In the genomic region with DNA sequence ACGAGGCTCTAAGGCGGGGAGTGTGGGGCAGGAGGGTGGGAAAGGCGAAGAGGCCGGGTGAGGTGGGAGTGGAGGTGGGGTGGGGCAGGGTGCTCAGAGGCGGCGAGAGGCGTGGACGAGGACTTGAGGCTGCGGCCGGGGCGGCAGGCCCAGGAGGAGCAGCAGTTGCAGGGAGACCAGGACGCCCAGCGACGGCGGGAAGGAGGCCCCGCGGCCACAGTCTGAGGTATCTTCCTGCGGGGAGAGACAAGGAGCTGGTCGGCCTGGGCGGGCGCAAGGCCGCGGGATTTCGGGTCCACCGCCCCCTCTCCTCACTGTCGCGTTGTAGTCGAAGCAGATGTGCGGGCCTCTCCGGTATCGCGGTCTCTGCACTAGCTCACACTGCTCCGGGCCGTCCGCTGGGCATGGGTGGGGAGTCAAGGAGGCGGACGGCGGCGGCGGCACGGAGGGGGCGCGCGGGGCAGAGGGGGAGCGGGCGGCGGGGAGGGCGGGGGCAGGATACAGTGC, we compare ENCODE assay signal across 8 cellular contexts. TPM values are rescaled to one million over a fixed set of nuclear protein-coding genes. Genes with fewer than 3 reads are reported as not detected.
DNase-seq lines count a peak whose midpoint lies in the region; ATAC-seq, FAIRE-seq and TF ChIP-seq lines count a peak whose summit lies in the region.

No MANE protein-coding gene starts in this region.

- H3K9me3 Mint-ChIP-seq in activated CD8-positive, alpha-beta memory T cell treated with anti-CD3 and anti-CD28 coated beads, Interleukin-2, amount 10 ng/mL, durations not matched to agents 7 days and 5 days (ENCODE audit: low read depth): no peaks in the 10 kb centered on the region
- H3K9me3 Mint-ChIP-seq in type B pancreatic cell: no peaks in the 10 kb centered on the region

- H3K4me3 ChIP-seq in astrocyte of the spinal cord (ENCODE audit: low read depth, low read length) (peak overlapping the region; percentile 31), HepG2 (replicated peaks in 1 of 3; ENCODE audit: insufficient read depth in 1 of 3, low read depth in 2 of 3, low read length in 3 of 3) (no peak overlapping the region)

- H3K27ac ChIP-seq in HepG2 (ENCODE audit: extremely low read length, insufficient read depth, low read length): no peak overlapping the region

- in situ Hi-C loops in astrocyte of the spinal cord (cut with HindIII; ENCODE audit: low sequenced_read_pairs): no loop called here
- in situ Hi-C loops in HepG2 (cut with HindIII; ENCODE audit: extremely low pct_ligation_motif_present, low pct_unique_long_range_greater_than_20kb): no loop called here

- H3K4me1 ChIP-seq in HepG2 (ENCODE audit: insufficient read depth, low read length): peaks cover 6% of the 10 kb centered on the region

- CTCF ChIA-PET in activated CD8-positive, alpha-beta memory T cell treated with anti-CD3 and anti-CD28 coated beads, Interleukin-2, amount 10 ng/mL, durations not matched to agents 7 days and 5 days (lab: Charles Lee): interaction anchor here (0.9 to 1.3 kb wide), 4 partner anchors 18 to 178 kb away, joined by 3 to 4 read pairs (median 4); a partner anchor contains a TSS
- CTCF ChIA-PET in HepG2 (lab: Yijun Ruan, JAX; ENCODE audit: low intra/inter-chr PET ratio, low total read pairs): no interaction called here

- H3K36me3 ChIP-seq in HepG2 (replicated peaks in 1 of 2; ENCODE audit: control insufficient read depth in 1 of 2, insufficient read depth in 2 of 2, low read length in 2 of 2): no peaks in the 10 kb centered on the region

- H3K4me3 Mint-ChIP-seq in activated CD8-positive, alpha-beta memory T cell treated with anti-CD3 and anti-CD28 coated beads, Interleukin-2, amount 10 ng/mL, durations not matched to agents 7 days and 5 days: peak overlapping the region; percentile 75
- H3K4me3 Mint-ChIP-seq in type B pancreatic cell: peak overlapping the region; percentile 85

- TF ChIP-seq CTCF in astrocyte of the spinal cord (IDR thresholded peaks at IDR 0.05; ENCODE audit: low read depth, low read length) (no peak), HepG2 (CRISPR knock-in tag; IDR thresholded peaks at IDR 0.05) (no peak), type B pancreatic cell (conservative IDR thresholded peaks at IDR 0.05) (no peak)

- H3K9ac ChIP-seq in HepG2 (ENCODE audit: insufficient read depth, low read depth, low read length): no peak overlapping the region

- H4K20me1 ChIP-seq in HepG2 (ENCODE audit: insufficient read depth, low read length): no peaks in the 10 kb centered on the region

- peaks cover 15 to 57% of the 10 kb centered on the region in 2 experiments; a peak in 4 of 5 replicates for H3K27me3 ChIP-seq in HepG2 (ENCODE audit: control insufficient read depth in 1 of 2, insufficient read depth in 2 of 2, low read length in 2 of 2)

- TF ChIP-seq POLR2A in HepG2 (IDR thresholded peaks at IDR 0.05; ENCODE audit: insufficient read depth in 1 of 2, low read depth in 2 of 2, low read length in 2 of 2): no peak

- ATAC-seq in activated CD8-positive, alpha-beta memory T cell treated with anti-CD3 and anti-CD28 coated beads, Interleukin-2, amount 10 ng/mL, durations not matched to agents 7 days and 5 days: no peak
- no peak for ATAC-seq in HepG2

- H3K27ac Mint-ChIP-seq in activated CD8-positive, alpha-beta memory T cell treated with anti-CD3 and anti-CD28 coated beads, Interleukin-2, amount 10 ng/mL, durations not matched to agents 7 days and 5 days: no peak overlapping the region
- H3K27ac Mint-ChIP-seq in type B pancreatic cell: peak overlapping the region; percentile 50

- DNase-seq in activated CD8-positive, alpha-beta memory T cell treated with anti-CD3 and anti-CD28 coated beads, Interleukin-2, amount 10 ng/mL, durations not matched to agents 7 days and 5 days: no peak
- DNase-seq in activated CD8-positive, alpha-beta memory T cell treated with anti-CD3 and anti-CD28 coated beads, Interleukin-2, amount 50 U/mL, for 48 hours: no peak
- DNase-seq in astrocyte of the spinal cord (ENCODE audit: low read depth, low spot score): no peak
- no peak for DNase-seq in HepG2 (ENCODE audit: low spot score)
- no peak for DNase-seq in type B pancreatic cell (ENCODE audit: extremely low spot score, unreplicated experiment)
- DNase-seq in NCI-H1694 (lab: John Stamatoyannopoulos, UW): no peak
- no peak for DNase-seq in activated CD8-positive, alpha-beta memory T cell treated with anti-CD3 and anti-CD28 coated beads for 24 hours
- no peak for DNase-seq in AG08396 (ENCODE audit: low spot score)

- no peak for FAIRE-seq in HepG2 (lab: Jason Lieb, UNC)

- no peaks in the 10 kb centered on the region for H3K27me3 Mint-ChIP-seq in activated CD8-positive, alpha-beta memory T cell treated with anti-CD3 and anti-CD28 coated beads, Interleukin-2, amount 10 ng/mL, durations not matched to agents 7 days and 5 days
- H3K27me3 Mint-ChIP-seq in type B pancreatic cell: no peaks in the 10 kb centered on the region

- no TSS peak for BruUV-seq in HepG2 (replicated peaks; lab: Mats Ljungman, UMichigan)

- intact Hi-C loops in HepG2 (cut with micrococcal nuclease; ENCODE audit: unreplicated experiment): no loop called here

- H3K4me1 Mint-ChIP-seq in activated CD8-positive, alpha-beta memory T cell treated with anti-CD3 and anti-CD28 coated beads, Interleukin-2, amount 10 ng/mL, durations not matched to agents 7 days and 5 days: peaks cover 10% of the 10 kb centered on the region
- peaks cover 3% of the 10 kb centered on the region for H3K4me1 Mint-ChIP-seq in type B pancreatic cell (ENCODE audit: unreplicated experiment)

- no peaks in the 10 kb centered on the region for H3K9me3 ChIP-seq in HepG2 (ENCODE audit: low read length)

- POLR2A ChIA-PET in HepG2 (lab: Yijun Ruan, JAX): no interaction called here

- no peak for TF ChIP-seq EP300 in HepG2 (IDR thresholded peaks at IDR 0.05; ENCODE audit: low read depth in 2 of 2, low read length in 2 of 2)
- TF ChIP-seq EP300 in HepG2 (CRISPR knock-in tag; IDR thresholded peaks at IDR 0.05; ENCODE audit: borderline replicate concordance): no peak

- H3K79me2 ChIP-seq in HepG2 (ENCODE audit: insufficient read depth, low read length): no peaks in the 10 kb centered on the region

- H2AFZ ChIP-seq in HepG2 (ENCODE audit: low read length): no peak overlapping the region

- no peak for TF ChIP-seq RAD21 in HepG2 (CRISPR knock-in tag; IDR thresholded peaks at IDR 0.05)

- H3K4me2 ChIP-seq in HepG2 (ENCODE audit: low read depth, low read length): no peak overlapping the region

- 78% methylated on average over 47 of the region's 48 CpGs for WGBS in HepG2 (ENCODE audit: low lambda C conversion rate)

- H3K36me3 Mint-ChIP-seq in activated CD8-positive, alpha-beta memory T cell treated with anti-CD3 and anti-CD28 coated beads, Interleukin-2, amount 10 ng/mL, durations not matched to agents 7 days and 5 days: no peaks in the 10 kb centered on the region
- no peaks in the 10 kb centered on the region for H3K36me3 Mint-ChIP-seq in type B pancreatic cell

RNA-seq across cellular contexts. Expression of a gene that starts 5.3 kb away (rescaled TPM):
- 10 to 100 TPM; 19.8 to 23.0 TPM for total RNA-seq in activated CD8-positive, alpha-beta memory T cell treated with anti-CD3 and anti-CD28 coated beads, Interleukin-2, amount 10 ng/mL, durations not matched to agents 7 days and 5 days
- total RNA-seq in HepG2 (2016; rRNA removed; fragmentation: Illumina TruSeq; extraction: Trizol) (15.2 and 30.7 TPM in 2 replicates), type B pancreatic cell (ENCODE audit: low replicate concordance) (42.7 and 44.4 TPM in 2 replicates)
- 4.8 and 5.2 TPM in 2 replicates for total RNA-seq in HepG2 (2016; cell fraction: cytosol; rRNA removed; fragmentation: Illumina TruSeq; extraction: Trizol; ENCODE audit: low read depth)
- total RNA-seq in HepG2 (2016; cell fraction: insoluble cytoplasmic fraction; rRNA removed; fragmentation: Illumina TruSeq; extraction: Trizol): 18.3 and 29.9 TPM in 2 replicates
- 11.2 and 12.9 TPM in 2 replicates for total RNA-seq in HepG2 (2016; cell fraction: membrane; rRNA removed; fragmentation: Illumina TruSeq; extraction: Trizol)
- 25.2 and 25.9 TPM in 2 replicates for total RNA-seq in HepG2 (2016; cell fraction: nucleus; rRNA removed; fragmentation: Illumina TruSeq; extraction: Trizol)
- 22.1 and 31.0 TPM in 2 replicates for polyA plus RNA-seq in HepG2 (2011; rRNA removed)
- polyA plus RNA-seq in HepG2 (2011; cell fraction: cytosol; rRNA removed): 27.0 and 35.1 TPM in 2 replicates
- polyA plus RNA-seq in HepG2 (2011; cell fraction: nucleus; rRNA removed): 21.0 and 23.7 TPM in 2 replicates
- 14.3 and 23.3 TPM in 2 replicates for polyA plus RNA-seq in HepG2 (2012)
- 3.1 and 3.5 TPM in 2 replicates for polyA plus RNA-seq in HepG2 (2016; cell fraction: cytosol; fragmentation: Illumina TruSeq; extraction: Trizol; ENCODE audit: low read depth)
- polyA plus RNA-seq in HepG2 (2016; cell fraction: insoluble cytoplasmic fraction; fragmentation: Illumina TruSeq; extraction: Trizol; ENCODE audit: low read depth): 19.0 and 20.7 TPM in 2 replicates
- 7.4 and 9.5 TPM in 2 replicates for polyA plus RNA-seq in HepG2 (2016; cell fraction: membrane; fragmentation: Illumina TruSeq; extraction: Trizol; ENCODE audit: low read depth)
- polyA plus RNA-seq in HepG2 (2016; cell fraction: nucleus; fragmentation: Illumina TruSeq; extraction: Trizol; ENCODE audit: insufficient read depth, low read depth): 41.3 and 45.4 TPM in 2 replicates
- polyA minus RNA-seq in HepG2 (2011; rRNA and poly(A)+ RNA removed; ENCODE audit: low replicate concordance): 64.3 and 65.6 TPM in 2 replicates
- 21.5 and 22.0 TPM in 2 replicates for polyA minus RNA-seq in HepG2 (2011; cell fraction: cytosol; rRNA and poly(A)+ RNA removed)
- polyA minus RNA-seq in HepG2 (2011; cell fraction: nucleus; rRNA and poly(A)+ RNA removed): 12.6 and 13.4 TPM in 2 replicates

RNA-seq across cellular contexts. Expression of a gene that starts 14.0 kb away (rescaled TPM):
- 10 to 100 TPM; 35.1 to 37.7 TPM for total RNA-seq in activated CD8-positive, alpha-beta memory T cell treated with anti-CD3 and anti-CD28 coated beads, Interleukin-2, amount 10 ng/mL, durations not matched to agents 7 days and 5 days
- total RNA-seq in HepG2 (2016; rRNA removed; fragmentation: Illumina TruSeq; extraction: Trizol) (9.1 and 17.2 TPM in 2 replicates), type B pancreatic cell (ENCODE audit: low replicate concordance) (10.1 and 15.9 TPM in 2 replicates)
- 6.8 and 7.1 TPM in 2 replicates for total RNA-seq in HepG2 (2016; cell fraction: cytosol; rRNA removed; fragmentation: Illumina TruSeq; extraction: Trizol; ENCODE audit: low read depth)
- total RNA-seq in HepG2 (2016; cell fraction: insoluble cytoplasmic fraction; rRNA removed; fragmentation: Illumina TruSeq; extraction: Trizol): 10.9 and 17.6 TPM in 2 replicates
- total RNA-seq in HepG2 (2016; cell fraction: membrane; rRNA removed; fragmentation: Illumina TruSeq; extraction: Trizol): 8.0 and 11.0 TPM in 2 replicates
- 14.5 and 17.6 TPM in 2 replicates for total RNA-seq in HepG2 (2016; cell fraction: nucleus; rRNA removed; fragmentation: Illumina TruSeq; extraction: Trizol)
- polyA plus RNA-seq in HepG2 (2011; rRNA removed): 11.1 and 13.0 TPM in 2 replicates
- 12.5 and 18.2 TPM in 2 replicates for polyA plus RNA-seq in HepG2 (2011; cell fraction: cytosol; rRNA removed)
- 19.9 and 20.1 TPM in 2 replicates for polyA plus RNA-seq in HepG2 (2011; cell fraction: nucleus; rRNA removed)
- polyA plus RNA-seq in HepG2 (2012): 5.5 and 7.1 TPM in 2 replicates
- polyA plus RNA-seq in HepG2 (2016; cell fraction: cytosol; fragmentation: Illumina TruSeq; extraction: Trizol; ENCODE audit: low read depth): 4.0 and 5.4 TPM in 2 replicates
- polyA plus RNA-seq in HepG2 (2016; cell fraction: insoluble cytoplasmic fraction; fragmentation: Illumina TruSeq; extraction: Trizol; ENCODE audit: low read depth): 7.6 and 9.4 TPM in 2 replicates
- polyA plus RNA-seq in HepG2 (2016; cell fraction: membrane; fragmentation: Illumina TruSeq; extraction: Trizol; ENCODE audit: low read depth): 5.1 and 6.2 TPM in 2 replicates
- polyA plus RNA-seq in HepG2 (2016; cell fraction: nucleus; fragmentation: Illumina TruSeq; extraction: Trizol; ENCODE audit: insufficient read depth, low read depth): 21.6 and 22.2 TPM in 2 replicates
- 25.5 and 51.4 TPM in 2 replicates for polyA minus RNA-seq in HepG2 (2011; rRNA and poly(A)+ RNA removed; ENCODE audit: low replicate concordance)
- polyA minus RNA-seq in HepG2 (2011; cell fraction: cytosol; rRNA and poly(A)+ RNA removed): 3.2 and 4.9 TPM in 2 replicates
- polyA minus RNA-seq in HepG2 (2011; cell fraction: nucleus; rRNA and poly(A)+ RNA removed): 8.7 and 11.7 TPM in 2 replicates

RNA-seq across cellular contexts. Expression of a gene that starts 14.1 kb away (rescaled TPM):
- total RNA-seq in activated CD8-positive, alpha-beta memory T cell treated with anti-CD3 and anti-CD28 coated beads, Interleukin-2, amount 10 ng/mL, durations not matched to agents 7 days and 5 days: 10 to 100 TPM; 45.3 to 49.7 TPM
- total RNA-seq in HepG2 (2016; rRNA removed; fragmentation: Illumina TruSeq; extraction: Trizol) (25.3 and 30.6 TPM in 2 replicates), type B pancreatic cell (ENCODE audit: low replicate concordance) (20.3 and 27.9 TPM in 2 replicates)
- 8.8 and 10.0 TPM in 2 replicates for total RNA-seq in HepG2 (2016; cell fraction: cytosol; rRNA removed; fragmentation: Illumina TruSeq; extraction: Trizol; ENCODE audit: low read depth)
- total RNA-seq in HepG2 (2016; cell fraction: insoluble cytoplasmic fraction; rRNA removed; fragmentation: Illumina TruSeq; extraction: Trizol): 30.7 and 30.9 TPM in 2 replicates
- total RNA-seq in HepG2 (2016; cell fraction: membrane; rRNA removed; fragmentation: Illumina TruSeq; extraction: Trizol): 12.0 and 12.5 TPM in 2 replicates
- total RNA-seq in HepG2 (2016; cell fraction: nucleus; rRNA removed; fragmentation: Illumina TruSeq; extraction: Trizol): 18.9 and 19.6 TPM in 2 replicates
- 51.4 and 52.7 TPM in 2 replicates for polyA plus RNA-seq in HepG2 (2011; rRNA removed)
- polyA plus RNA-seq in HepG2 (2011; cell fraction: cytosol; rRNA removed): 34.7 and 41.4 TPM in 2 replicates
- polyA plus RNA-seq in HepG2 (2011; cell fraction: nucleus; rRNA removed): 127 and 140 TPM in 2 replicates
- 13.7 and 18.3 TPM in 2 replicates for polyA plus RNA-seq in HepG2 (2012)
- polyA plus RNA-seq in HepG2 (2016; cell fraction: cytosol; fragmentation: Illumina TruSeq; extraction: Trizol; ENCODE audit: low read depth): 5.2 and 6.1 TPM in 2 replicates
- polyA plus RNA-seq in HepG2 (2016; cell fraction: insoluble cytoplasmic fraction; fragmentation: Illumina TruSeq; extraction: Trizol; ENCODE audit: low read depth): 22.7 and 25.4 TPM in 2 replicates
- 7.5 and 10.8 TPM in 2 replicates for polyA plus RNA-seq in HepG2 (2016; cell fraction: membrane; fragmentation: Illumina TruSeq; extraction: Trizol; ENCODE audit: low read depth)
- polyA plus RNA-seq in HepG2 (2016; cell fraction: nucleus; fragmentation: Illumina TruSeq; extraction: Trizol; ENCODE audit: insufficient read depth, low read depth): 37.1 and 38.0 TPM in 2 replicates
- polyA minus RNA-seq in HepG2 (2011; rRNA and poly(A)+ RNA removed; ENCODE audit: low replicate concordance): 32.6 and 44.8 TPM in 2 replicates
- 11.1 and 13.9 TPM in 2 replicates for polyA minus RNA-seq in HepG2 (2011; cell fraction: cytosol; rRNA and poly(A)+ RNA removed)
- 21.0 and 32.1 TPM in 2 replicates for polyA minus RNA-seq in HepG2 (2011; cell fraction: nucleus; rRNA and poly(A)+ RNA removed)

RNA-seq across cellular contexts. Expression of a gene that starts 19.1 kb away (rescaled TPM):
- total RNA-seq in activated CD8-positive, alpha-beta memory T cell treated with anti-CD3 and anti-CD28 coated beads, Interleukin-2, amount 10 ng/mL, durations not matched to agents 7 days and 5 days: 1 to 10 TPM; 2.4 to 2.9 TPM
- total RNA-seq in HepG2 (2016; rRNA removed; fragmentation: Illumina TruSeq; extraction: Trizol) (0.49 and 0.60 TPM in 2 replicates), type B pancreatic cell (ENCODE audit: low replicate concordance) (1.8 and 13.4 TPM in 2 replicates)
- total RNA-seq in HepG2 (2016; cell fraction: cytosol; rRNA removed; fragmentation: Illumina TruSeq; extraction: Trizol; ENCODE audit: low read depth): 0.40 and 0.53 TPM in 2 replicates
- 0.33 and 0.56 TPM in 2 replicates for total RNA-seq in HepG2 (2016; cell fraction: insoluble cytoplasmic fraction; rRNA removed; fragmentation: Illumina TruSeq; extraction: Trizol)
- total RNA-seq in HepG2 (2016; cell fraction: membrane; rRNA removed; fragmentation: Illumina TruSeq; extraction: Trizol): 0.15 and 0.52 TPM in 2 replicates
- 0.44 and 1.2 TPM in 2 replicates for total RNA-seq in HepG2 (2016; cell fraction: nucleus; rRNA removed; fragmentation: Illumina TruSeq; extraction: Trizol)
- polyA plus RNA-seq in HepG2 (2011; rRNA removed): 0.74 and 1.8 TPM in 2 replicates
- polyA plus RNA-seq in HepG2 (2011; cell fraction: cytosol; rRNA removed): 0.30 and 0.62 TPM in 2 replicates
- 6.6 and 8.0 TPM in 2 replicates for polyA plus RNA-seq in HepG2 (2011; cell fraction: nucleus; rRNA removed)
- 0.51 and 1.8 TPM in 2 replicates for polyA plus RNA-seq in HepG2 (2012)
- polyA plus RNA-seq in HepG2 (2016; cell fraction: cytosol; fragmentation: Illumina TruSeq; extraction: Trizol; ENCODE audit: low read depth): 0.24 and 0.28 TPM in 2 replicates
- polyA plus RNA-seq in HepG2 (2016; cell fraction: insoluble cytoplasmic fraction; fragmentation: Illumina TruSeq; extraction: Trizol; ENCODE audit: low read depth): not detected in 2 replicates
- 0.17 and 0.38 TPM in 2 replicates for polyA plus RNA-seq in HepG2 (2016; cell fraction: membrane; fragmentation: Illumina TruSeq; extraction: Trizol; ENCODE audit: low read depth)
- polyA plus RNA-seq in HepG2 (2016; cell fraction: nucleus; fragmentation: Illumina TruSeq; extraction: Trizol; ENCODE audit: insufficient read depth, low read depth): 1.5 and 2.3 TPM in 2 replicates
- 0.54 and 0.56 TPM in 2 replicates for polyA minus RNA-seq in HepG2 (2011; rRNA and poly(A)+ RNA removed; ENCODE audit: low replicate concordance)
- polyA minus RNA-seq in HepG2 (2011; cell fraction: cytosol; rRNA and poly(A)+ RNA removed): not detected in 2 replicates
- 0.50 and 0.52 TPM in 2 replicates for polyA minus RNA-seq in HepG2 (2011; cell fraction: nucleus; rRNA and poly(A)+ RNA removed)

RNA-seq across cellular contexts. Expression of a gene that starts 24.0 kb away (rescaled TPM):
- total RNA-seq in activated CD8-positive, alpha-beta memory T cell treated with anti-CD3 and anti-CD28 coated beads, Interleukin-2, amount 10 ng/mL, durations not matched to agents 7 days and 5 days: 100 to 1,000 TPM; 124 to 205 TPM
- 7.7 and 10.2 TPM in 2 replicates for total RNA-seq in HepG2 (2016; rRNA removed; fragmentation: Illumina TruSeq; extraction: Trizol)
- total RNA-seq in HepG2 (2016; cell fraction: cytosol; rRNA removed; fragmentation: Illumina TruSeq; extraction: Trizol; ENCODE audit: low read depth): 2.7 TPM in 2 replicates
- total RNA-seq in HepG2 (2016; cell fraction: insoluble cytoplasmic fraction; rRNA removed; fragmentation: Illumina TruSeq; extraction: Trizol): 7.2 and 11.0 TPM in 2 replicates
- 5.2 and 5.8 TPM in 2 replicates for total RNA-seq in HepG2 (2016; cell fraction: membrane; rRNA removed; fragmentation: Illumina TruSeq; extraction: Trizol)
- total RNA-seq in HepG2 (2016; cell fraction: nucleus; rRNA removed; fragmentation: Illumina TruSeq; extraction: Trizol): 13.0 and 14.3 TPM in 2 replicates
- 27.5 and 28.6 TPM in 2 replicates for polyA plus RNA-seq in HepG2 (2011; rRNA removed)
- 23.8 and 31.2 TPM in 2 replicates for polyA plus RNA-seq in HepG2 (2011; cell fraction: cytosol; rRNA removed)
- polyA plus RNA-seq in HepG2 (2011; cell fraction: nucleus; rRNA removed): 38.6 and 41.6 TPM in 2 replicates
- 11.2 and 17.2 TPM in 2 replicates for polyA plus RNA-seq in HepG2 (2012)
- polyA plus RNA-seq in HepG2 (2016; cell fraction: cytosol; fragmentation: Illumina TruSeq; extraction: Trizol; ENCODE audit: low read depth): 2.5 and 2.6 TPM in 2 replicates
- 7.5 and 8.1 TPM in 2 replicates for polyA plus RNA-seq in HepG2 (2016; cell fraction: insoluble cytoplasmic fraction; fragmentation: Illumina TruSeq; extraction: Trizol; ENCODE audit: low read depth)
- 3.3 TPM in 2 replicates for polyA plus RNA-seq in HepG2 (2016; cell fraction: membrane; fragmentation: Illumina TruSeq; extraction: Trizol; ENCODE audit: low read depth)
- 32.3 and 32.6 TPM in 2 replicates for polyA plus RNA-seq in HepG2 (2016; cell fraction: nucleus; fragmentation: Illumina TruSeq; extraction: Trizol; ENCODE audit: insufficient read depth, low read depth)
- polyA minus RNA-seq in HepG2 (2011; rRNA and poly(A)+ RNA removed; ENCODE audit: low replicate concordance): 14.7 and 35.5 TPM in 2 replicates
- polyA minus RNA-seq in HepG2 (2011; cell fraction: cytosol; rRNA and poly(A)+ RNA removed): 4.9 and 5.4 TPM in 2 replicates
- 9.9 and 10.0 TPM in 2 replicates for polyA minus RNA-seq in HepG2 (2011; cell fraction: nucleus; rRNA and poly(A)+ RNA removed)
- 13.7 and 13.8 TPM in 2 replicates for total RNA-seq in type B pancreatic cell (ENCODE audit: low replicate concordance)
